In genomic region chr4:40731792-40732245, GRCh38 we compare ENCODE assay signal across 9 cellular contexts. TPM values are rescaled to one million over a fixed set of nuclear protein-coding genes. Genes with fewer than 3 reads are reported as not detected.
DNase-seq lines count a peak whose midpoint lies in the region; ATAC-seq and TF ChIP-seq lines count a peak whose summit lies in the region.
"Had no signal": no experiment of that assay in that cellular context is flagged by ENCODE, and none has a peak within 500 bp of the region (broad histone marks: within the 10 kb centered on the region; RNA-seq: fewer than 3 reads in every experiment).

No MANE protein-coding gene starts in this region.

- ATAC-seq in GM18505 (IDR thresholded peaks at IDR 0.05; ENCODE audit: unreplicated experiment), result peak; percentile 61
- ATAC-seq in HG02588 (IDR thresholded peaks at IDR 0.05; ENCODE audit: unreplicated experiment), result no peak
- no peak for ATAC-seq in GM21367 (IDR thresholded peaks at IDR 0.05; ENCODE audit: unreplicated experiment)
- no peak for ATAC-seq in HG03095 (IDR thresholded peaks at IDR 0.05; ENCODE audit: unreplicated experiment)

- no peak overlapping the region for H3K27ac ChIP-seq in SJCRH30
- H3K27ac ChIP-seq in CD8-positive, alpha-beta memory T cell (ENCODE audit: low read depth, low read length), result no peak overlapping the region

- TF ChIP-seq POLR2A in GM18505 (IDR thresholded peaks at IDR 0.05; ENCODE audit: borderline replicate concordance, extremely low read depth, insufficient read depth, insufficient read length), result no peak

- no peaks in the 10 kb centered on the region for H3K36me3 ChIP-seq in SJCRH30
- no peaks in the 10 kb centered on the region for H3K36me3 ChIP-seq in CD8-positive, alpha-beta memory T cell (ENCODE audit: insufficient read depth, low read length)
- H3K36me3 ChIP-seq: thoracic aorta had no signal

- 0 out of 2 replicates have a peak overlapping the region, but pooled peaks have one; percentile 5 for H3K4me3 ChIP-seq in SJCRH30
- H3K4me3 ChIP-seq in CD8-positive, alpha-beta memory T cell (ENCODE audit: low read length), result no peak overlapping the region
- H3K4me3 ChIP-seq: thoracic aorta had no signal

- no peaks in the 10 kb centered on the region for H3K36me3 Mint-ChIP-seq in CD8-positive, alpha-beta memory T cell

- no peaks in the 10 kb centered on the region for H3K9me3 ChIP-seq in SJCRH30 (replicated peaks)
- no peaks in the 10 kb centered on the region for H3K9me3 ChIP-seq in CD8-positive, alpha-beta memory T cell (ENCODE audit: low read length)
- H3K9me3 ChIP-seq: thoracic aorta had no signal

- H3K4me3 Mint-ChIP-seq in CD8-positive, alpha-beta memory T cell, result no peak overlapping the region

- CTCF ChIA-PET in CD8-positive, alpha-beta memory T cell (lab: Charles Lee), result interaction anchor here (0.6 kb wide), 1 partner anchor 16 kb away, joined by 3 read pairs; no protein-coding TSS in a partner anchor

- POLR2A ChIA-PET in CD8-positive, alpha-beta memory T cell (lab: Charles Lee), result no interaction called here

- DNase-seq in KBM-7 (peak; percentile 89), SJCRH30 (peak; percentile 19 to 66), left kidney (ENCODE audit: low read depth, low spot score) (peak; percentile 44)
- no peak for DNase-seq in CD8-positive, alpha-beta memory T cell

- no peak overlapping the region for H3K27ac Mint-ChIP-seq in CD8-positive, alpha-beta memory T cell

- in situ Hi-C loops in KBM-7 (cut with MboI; ENCODE audit: low pct_unique_long_range_greater_than_20kb, low sequenced_read_pairs), result no loop called here

- no peaks in the 10 kb centered on the region for H3K4me1 Mint-ChIP-seq in CD8-positive, alpha-beta memory T cell

- no peaks in the 10 kb centered on the region; the same call in 1 of the 2 replicates for H3K27me3 ChIP-seq in SJCRH30
- H3K27me3 ChIP-seq in CD8-positive, alpha-beta memory T cell (ENCODE audit: insufficient read depth, low read length, poor library complexity, severe bottlenecking), result no peaks in the 10 kb centered on the region

- H3K9me3 Mint-ChIP-seq in CD8-positive, alpha-beta memory T cell, result no peaks in the 10 kb centered on the region

- peaks cover 8 to 21% of the 10 kb centered on the region in 2 donors for H3K27me3 Mint-ChIP-seq in CD8-positive, alpha-beta memory T cell

- peaks cover 19% of the 10 kb centered on the region for H3K4me1 ChIP-seq in SJCRH30
- no peaks in the 10 kb centered on the region for H3K4me1 ChIP-seq in CD8-positive, alpha-beta memory T cell (ENCODE audit: insufficient read depth, low read length)

RNA-seq across cellular contexts. Expression of gene NSUN7, which starts 17.9 kb away (rescaled TPM):
- total RNA-seq in SJCRH30 (2014; rRNA removed; shearing (Covaris generic)), result 1.5 and 2.0 TPM in 2 replicates
- total RNA-seq in CD8-positive, alpha-beta memory T cell, result not detected
- polyA plus RNA-seq in CD8-positive, alpha-beta memory T cell, result not detected

Comparison
In these comparisons a context has a peak if more than half of its experiments do, and no peak if none do; other contexts are left out.
1. DNase-seq: peak in KBM-7 (single experiment), SJCRH30 (2 of 2) and left kidney (single experiment); none in CD8-positive, alpha-beta memory T cell (0 of 5).